Comparison of ENCODE assay signal across 29 cellular contexts in the genomic region with DNA sequence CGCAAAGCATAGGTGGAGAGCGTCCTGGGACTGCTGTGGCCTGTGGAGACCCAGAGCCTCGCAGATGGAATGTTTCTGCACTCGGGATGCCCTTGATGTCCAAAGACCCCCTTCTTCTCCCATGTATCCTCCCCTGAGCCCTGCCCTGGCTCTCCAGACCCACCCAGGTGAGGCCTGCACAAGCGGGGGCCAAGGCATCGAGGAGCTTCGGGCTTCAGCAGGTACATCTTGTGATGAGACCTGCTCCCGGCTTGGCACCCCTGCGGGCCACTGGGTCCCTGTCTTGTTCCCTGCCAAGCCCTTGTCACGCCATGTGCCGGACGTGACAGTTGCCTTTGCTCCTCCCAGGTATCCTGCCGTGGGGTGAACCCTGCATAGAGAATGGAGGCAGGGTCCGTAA.
"Had no signal": no experiment of that assay in that cellular context is flagged by ENCODE, and none has a peak within 500 bp of the region (broad histone marks: within the 10 kb centered on the region; RNA-seq: fewer than 3 reads in every experiment).

No MANE protein-coding gene starts in this region.

- H3K4me1 ChIP-seq: parathyroid adenoma, right lobe of liver, spleen, stomach, thyroid gland, tibial nerve, upper lobe of left lung had no signal

- H3K4me2 ChIP-seq: smooth muscle cell had no signal

- DNase-seq: naive thymus-derived CD8-positive, alpha-beta T cell; nephron progenitor cell; occipital lobe; psoas muscle; right cardiac atrium; right lobe of liver; spleen; stimulated activated CD4-positive, alpha-beta T cell treated with anti-CD3 and anti-CD28 coated beads, Interleukin-12 subunit alpha, Interleukin-12 subunit beta, amount 100 ng/mL, for 4 hours; stimulated activated CD4-positive, alpha-beta T cell treated with anti-CD3 and anti-CD28 coated beads, Interleukin-1b, Interleukin-23, amount 100 ng/mL, for 48 hours; stimulated activated CD4-positive, alpha-beta T cell treated with anti-CD3 and anti-CD28 coated beads, Interleukin-4, amount 100 ng/mL, for 1 hour; stimulated activated CD4-positive, alpha-beta T cell treated with anti-CD3 and anti-CD28 coated beads, Interleukin-4, amount 100 ng/mL, for 4 hours; stimulated activated CD8-positive, alpha-beta memory T cell treated with anti-CD3 and anti-CD28 coated beads, Interleukin-4, amount 100 ng/mL, for 48 hours; stimulated activated naive CD4-positive, alpha-beta T cell; stomach; thyroid gland; trophoblast cell; upper lobe of left lung had no signal

- H3K36me3 ChIP-seq: ovary had no signal

- H3K9me3 ChIP-seq: ovary, psoas muscle, right lobe of liver, spleen, stomach, thoracic aorta, thyroid gland, tibial nerve, upper lobe of left lung, vagina had no signal

- ATAC-seq: naive thymus-derived CD8-positive, alpha-beta T cell; natural killer cell treated with Interleukin-12 subunit alpha and Interleukin-12 subunit beta and Interleukin-15 and Interleukin-18, amount 100 ng/mL, for 72 hours; psoas muscle; right cardiac atrium; right lobe of liver; stimulated activated memory B cell treated with anti-CD40 and anti-IgM and Interleukin-4, amounts not matched to agents 10 μg/mL and 1 μg/mL and 100 μg/mL, for 72 hours had no signal

- H3K4me1 Mint-ChIP-seq: naive thymus-derived CD8-positive, alpha-beta T cell had no signal

- H3K27me3 Mint-ChIP-seq: naive thymus-derived CD8-positive, alpha-beta T cell; natural killer cell treated with Interleukin-12 subunit alpha and Interleukin-12 subunit beta and Interleukin-15 and Interleukin-18, amount 100 ng/mL, for 72 hours; progenitor cell of endocrine pancreas; stimulated activated memory B cell treated with anti-CD40 and anti-IgM and Interleukin-4, amounts not matched to agents 10 μg/mL and 1 μg/mL and 100 μg/mL, for 72 hours; stimulated activated naive CD8-positive, alpha-beta T cell treated with anti-CD3 and anti-CD28 coated beads, Interleukin-15, Interleukin-2, amounts not matched to agents 100 ng/mL and 50 ng/mL, for 24 hours had no signal

- H2AFZ ChIP-seq: parathyroid adenoma had no signal

- H3K4me3 Mint-ChIP-seq: naive thymus-derived CD8-positive, alpha-beta T cell; natural killer cell treated with Interleukin-12 subunit alpha and Interleukin-12 subunit beta and Interleukin-15 and Interleukin-18, amount 100 ng/mL, for 72 hours; nephron progenitor cell; neural crest cell; stimulated activated memory B cell treated with anti-CD40 and anti-IgM and Interleukin-4, amounts not matched to agents 10 μg/mL and 1 μg/mL and 100 μg/mL, for 72 hours; stimulated activated naive CD8-positive, alpha-beta T cell treated with anti-CD3 and anti-CD28 coated beads, Interleukin-15, Interleukin-2, amounts not matched to agents 100 ng/mL and 50 ng/mL, for 24 hours had no signal

- H3K27me3 ChIP-seq: ovary, right lobe of liver, spleen, stomach, thyroid gland, tibial nerve, upper lobe of left lung, vagina had no signal

- H3K4me3 ChIP-seq: ovary, psoas muscle, right lobe of liver, skin epidermis, smooth muscle cell, spleen, stomach, thoracic aorta, thyroid gland, tibial nerve, upper lobe of left lung, vagina had no signal

- H3K36me3 Mint-ChIP-seq: natural killer cell treated with Interleukin-12 subunit alpha and Interleukin-12 subunit beta and Interleukin-15 and Interleukin-18, amount 100 ng/mL, for 72 hours had no signal

- H3K27ac Mint-ChIP-seq: natural killer cell treated with Interleukin-12 subunit alpha and Interleukin-12 subunit beta and Interleukin-15 and Interleukin-18, amount 100 ng/mL, for 72 hours; progenitor cell of endocrine pancreas had no signal

- H3K27ac ChIP-seq: ovary, parathyroid adenoma, psoas muscle, right lobe of liver, skin epidermis, spleen, stomach, thoracic aorta, thyroid gland, tibial nerve, upper lobe of left lung, vagina had no signal

- H3K9ac ChIP-seq: parathyroid adenoma had no signal
